In genomic region chr11:34437224-34437879, GRCh38 we compare ENCODE assay signal across 22 cellular contexts. TPM values are rescaled to one million over a fixed set of nuclear protein-coding genes. Genes with fewer than 3 reads are reported as not detected.
DNase-seq lines count a peak whose midpoint lies in the region; ATAC-seq, FAIRE-seq and TF ChIP-seq lines count a peak whose summit lies in the region.
"Had no signal": no experiment of that assay in that cellular context is flagged by ENCODE, and none has a peak within 500 bp of the region (broad histone marks: within the 10 kb centered on the region; RNA-seq: fewer than 3 reads in every experiment).

No MANE protein-coding gene starts in this region.

- H4K20me1 ChIP-seq in K562 (replicated peaks; ENCODE audit: control insufficient read depth, insufficient read depth, low read length), result no peaks in the 10 kb centered on the region

- peak overlapping the region; percentile 5 to 25 for H3K4me3 Mint-ChIP-seq in activated T-cell treated with anti-CD3 and anti-CD28 coated beads, Interleukin-2, amount 50 U/mL, for 72 hours
- H3K4me3 Mint-ChIP-seq in activated T-cell treated with anti-CD3 and anti-CD28 coated beads, Interleukin-2, amount 50 U/mL, for 24 hours, result no peak overlapping the region

- H3K9me3 ChIP-seq in K562 (replicated peaks; ENCODE audit: control insufficient read depth, insufficient read depth, low read depth, low read length), result no peaks in the 10 kb centered on the region
- H3K9me3 ChIP-seq in upper lobe of left lung, result no peaks in the 10 kb centered on the region
- H3K9me3 ChIP-seq: BE2C, tibial artery had no signal

- no peak overlapping the region for H3K9ac ChIP-seq in K562 (ENCODE audit: insufficient read depth in 1 of 2, low read depth in 2 of 2, low read length in 2 of 2)

- WGBS in K562 (ENCODE audit: insufficient coverage, low coverage, missing lambda C conversion rate), result 61% methylated on average over 2 of the region's 2 CpGs
- WGBS in upper lobe of left lung, 2 donors, result 78 to 81% methylated on average over 2 of the region's 2 CpGs

- H3K36me3 ChIP-seq in K562 (ENCODE audit: control insufficient read depth, insufficient read depth, low read length) (peaks cover 15% of the 10 kb centered on the region; the same call in 2 of the 3 replicates), upper lobe of left lung (no peaks in the 10 kb centered on the region)
- H3K36me3 ChIP-seq: BE2C, tibial artery had no signal

- H3K27me3 Mint-ChIP-seq in activated T-cell treated with anti-CD3 and anti-CD28 coated beads, Interleukin-2, amount 50 U/mL, for 72 hours (ENCODE audit: low read depth), result peaks cover under 1% of the 10 kb centered on the region
- no peaks in the 10 kb centered on the region for H3K27me3 Mint-ChIP-seq in activated T-cell treated with anti-CD3 and anti-CD28 coated beads, Interleukin-2, amount 50 U/mL, for 24 hours
- H3K27me3 Mint-ChIP-seq: IgD-negative memory B cell; stimulated activated naive CD8-positive, alpha-beta T cell treated with anti-CD3 and anti-CD28 coated beads, Interleukin-15, Interleukin-2, amounts not matched to agents 100 ng/mL and 50 ng/mL, for 24 hours had no signal

- peak overlapping the region; percentile 95 for H3K4me3 ChIP-seq in NB4 (ENCODE audit: low read depth, low read length)
- no peak overlapping the region for H3K4me3 ChIP-seq in K562
- no peak overlapping the region for H3K4me3 ChIP-seq in upper lobe of left lung

- no peaks in the 10 kb centered on the region for H3K9me1 ChIP-seq in K562 (ENCODE audit: control insufficient read depth, insufficient read depth, low read length)

- no peak overlapping the region for H3K27ac Mint-ChIP-seq in activated T-cell treated with anti-CD3 and anti-CD28 coated beads, Interleukin-2, amount 50 U/mL, for 72 hours
- no peak overlapping the region for H3K27ac Mint-ChIP-seq in activated T-cell treated with anti-CD3 and anti-CD28 coated beads, Interleukin-2, amount 50 U/mL, for 24 hours
- H3K27ac Mint-ChIP-seq: activated T-helper 2 cell treated with anti-CD3 and anti-CD28 coated beads, Interferon-gamma antibody, Interleukin-2, Interleukin-4, amounts not matched to agents 10 μg/mL and 5 μg/mL and 100 μg/mL, durations not matched to agents 14 hours and 24 hours and 36 hours; stimulated activated naive CD8-positive, alpha-beta T cell treated with anti-CD3 and anti-CD28 coated beads, Interleukin-15, Interleukin-2, amounts not matched to agents 100 ng/mL and 50 ng/mL, for 24 hours had no signal

- no TSS peak for BruUV-seq in K562 (replicated peaks; lab: Mats Ljungman, UMichigan)

- H3K36me3 Mint-ChIP-seq in activated T-cell treated with anti-CD3 and anti-CD28 coated beads, Interleukin-2, amount 50 U/mL, for 72 hours (ENCODE audit: insufficient read depth in 2 of 2), result no peaks in the 10 kb centered on the region
- H3K36me3 Mint-ChIP-seq in activated T-cell treated with anti-CD3 and anti-CD28 coated beads, Interleukin-2, amount 50 U/mL, for 24 hours (ENCODE audit: low read depth), result peaks cover 6% of the 10 kb centered on the region

- H3K27ac ChIP-seq in K562 (ENCODE audit: extremely low read depth, low read depth, low read length) (peak overlapping the region; percentile 82; the same call in 2 of the 3 replicates), upper lobe of left lung (peak overlapping the region in 3 of 4 donors; percentile 5 to 97 (median 96))

- intact Hi-C loops in K562 (cut with micrococcal nuclease), result no loop called here

- TF ChIP-seq POLR2A in NB4 (IDR thresholded peaks at IDR 0.05; ENCODE audit: extremely low read depth, insufficient read length) (no peak), K562 (conservative IDR thresholded peaks at IDR 0.05) (no peak), upper lobe of left lung (IDR thresholded peaks at IDR 0.05) (no peak)

- no peak for TF ChIP-seq RAD21 in K562 (CRISPR knock-in tag; conservative IDR thresholded peaks at IDR 0.05 in 1 of 2, IDR thresholded peaks at IDR 0.05 in 1 of 2)

- POLR2A ChIA-PET in K562 (lab: Yijun Ruan, JAX), result interaction anchor here (1.3 to 1.5 kb wide), 2 partner anchors 10 to 23 kb away, joined by 3 to 5 read pairs; no protein-coding TSS in a partner anchor

- no peak for FAIRE-seq in K562 (lab: Jason Lieb, UNC)
- FAIRE-seq: bronchial epithelial cell, H1, kidney had no signal

- no peak for DNase-seq in activated T-cell treated with anti-CD3 and anti-CD28 coated beads, Interleukin-2, amount 50 U/mL, for 72 hours
- no peak for DNase-seq in activated T-cell treated with anti-CD3 and anti-CD28 coated beads, Interleukin-2, amount 50 U/mL, for 24 hours
- DNase-seq in NB4 (ENCODE audit: low read depth) (no peak), K562 (ENCODE audit: extremely low read depth in 1 of 4, low spot score in 3 of 4) (no peak), upper lobe of left lung (no peak), HK-2 (ENCODE audit: unreplicated experiment) (no peak), iPS-NIHi11 (ENCODE audit: low spot score) (no peak)
- DNase-seq: activated CD4-positive, alpha-beta T cell treated with anti-CD3 and anti-CD28 coated beads for 48 hours; BE2C; kidney; NCI-H1694; NCI-H69; occipital lobe; SIG-M5; T-helper 1 cell; tibial artery had no signal

- H3K27me3 ChIP-seq in K562 (ENCODE audit: control insufficient read depth in 2 of 2, insufficient read depth in 2 of 2, low read length in 2 of 2) (no peaks in the 10 kb centered on the region), upper lobe of left lung (no peaks in the 10 kb centered on the region)
- H3K27me3 ChIP-seq: BE2C, tibial artery had no signal

- CTCF ChIA-PET in K562 (lab: Yijun Ruan, JAX; ENCODE audit: low intra/inter-chr PET ratio), result no interaction called here

- no peak overlapping the region for H2AFZ ChIP-seq in K562 (ENCODE audit: low read depth, low read length)

- TF ChIP-seq EP300 in K562 (IDR thresholded peaks at IDR 0.05; ENCODE audit: low read length) (no peak), upper lobe of left lung (IDR thresholded peaks at IDR 0.05) (no peak)

- H3K9me3 Mint-ChIP-seq in activated T-cell treated with anti-CD3 and anti-CD28 coated beads, Interleukin-2, amount 50 U/mL, for 72 hours, result no peaks in the 10 kb centered on the region
- H3K9me3 Mint-ChIP-seq in activated T-cell treated with anti-CD3 and anti-CD28 coated beads, Interleukin-2, amount 50 U/mL, for 24 hours, result no peaks in the 10 kb centered on the region
- H3K9me3 Mint-ChIP-seq: activated T-helper 2 cell treated with anti-CD3 and anti-CD28 coated beads, Interferon-gamma antibody, Interleukin-2, Interleukin-4, amounts not matched to agents 10 μg/mL and 5 μg/mL and 100 μg/mL, durations not matched to agents 14 hours and 24 hours and 36 hours; stimulated activated naive CD8-positive, alpha-beta T cell treated with anti-CD3 and anti-CD28 coated beads, Interleukin-15, Interleukin-2, amounts not matched to agents 100 ng/mL and 50 ng/mL, for 24 hours had no signal

- in situ Hi-C loops in K562 (cut with MboI), result no loop called here

- no peak overlapping the region for H3K4me2 ChIP-seq in K562 (ENCODE audit: insufficient read depth, low read length)

- H3K4me1 ChIP-seq in K562 (replicated peaks in 1 of 2; ENCODE audit: control insufficient read depth in 2 of 2, insufficient read depth in 2 of 2, low read length in 2 of 2) (peaks cover 4 to 18% of the 10 kb centered on the region in 2 experiments; a peak in 4 of 5 replicates), upper lobe of left lung (peaks cover 16 to 42% (median 32%) of the 10 kb centered on the region in 4 donors)
- H3K4me1 ChIP-seq: BE2C had no signal

- no peak for ATAC-seq in activated T-cell treated with anti-CD3 and anti-CD28 coated beads, Interleukin-2, amount 50 U/mL, for 72 hours (replicated peaks in 1 of 2)
- ATAC-seq in K562, result no peak
- no peak for ATAC-seq in upper lobe of left lung (ENCODE audit: low FRiP score in 2 of 2)
- no peak for ATAC-seq in HG03354 (IDR thresholded peaks at IDR 0.05; ENCODE audit: poor library complexity, severe bottlenecking, unreplicated experiment)

- H3K79me2 ChIP-seq in K562 (ENCODE audit: control insufficient read depth, insufficient read depth, low read length), result peaks cover 34% of the 10 kb centered on the region

- peaks cover 18% of the 10 kb centered on the region for H3K4me1 Mint-ChIP-seq in activated T-cell treated with anti-CD3 and anti-CD28 coated beads, Interleukin-2, amount 50 U/mL, for 72 hours (ENCODE audit: low read depth)
- peaks cover 23% of the 10 kb centered on the region for H3K4me1 Mint-ChIP-seq in activated T-cell treated with anti-CD3 and anti-CD28 coated beads, Interleukin-2, amount 50 U/mL, for 24 hours (ENCODE audit: low read depth)

- TF ChIP-seq CTCF in NB4 (IDR thresholded peaks at IDR 0.05; ENCODE audit: low read depth, low read length) (no peak), K562 (IDR thresholded peaks at IDR 0.05 in 2 of 3, conservative IDR thresholded peaks at IDR 0.05 in 1 of 3; ENCODE audit: insufficient read depth in 2 of 3, low read depth in 1 of 3, low read length in 3 of 3) (no peak), upper lobe of left lung (IDR thresholded peaks at IDR 0.05) (no peak)

TF ChIP-seq in K562, 482 proteins besides CTCF, POLR2A, EP300 and RAD21 (continues in another document):
- TF ChIP-seq HMG20A (CRISPR knock-in tag; conservative IDR thresholded peaks at IDR 0.05) (no peak), KDM1A (IDR thresholded peaks at IDR 0.05) (peak; percentile 21 to 46; a peak in 2 of 4 replicates), BCOR (IDR thresholded peaks at IDR 0.05) (peak; percentile 73), FOXK1 (CRISPR knock-in tag; IDR thresholded peaks at IDR 0.05; ENCODE audit: borderline replicate concordance) (no peak), RBM25 (IDR thresholded peaks at IDR 0.05; ENCODE audit: low read depth, low read length, severe bottlenecking) (peak; percentile 92)

RNA-seq across cellular contexts. Expression of gene CAT, which starts 1.4 kb away (rescaled TPM):
- 10 to 100 TPM; 26.2 to 36.0 TPM for total RNA-seq in activated T-cell treated with anti-CD3 and anti-CD28 coated beads, Interleukin-2, amount 50 U/mL, for 72 hours
- total RNA-seq in K562 (2011; cell fraction: chromatin; rRNA removed; ENCODE audit: low replicate concordance), result 61.5 and 103 TPM in 2 replicates
- total RNA-seq in K562 (2011; cell fraction: nucleolus; rRNA removed), result 44.7 and 51.1 TPM in 2 replicates
- 61.4 and 65.7 TPM in 2 replicates for total RNA-seq in K562 (2011; cell fraction: nucleoplasm; rRNA removed)
- total RNA-seq in K562 (2014; rRNA removed) (93.2 and 103 TPM in 2 replicates), K562 (2014; rRNA removed; fragmentation: Illumina TruSeq; extraction: Trizol) (115 and 124 TPM in 2 replicates), K562 (2015; rRNA removed; fragmentation: Illumina TruSeq; extraction: Trizol) (96.7 and 101 TPM in 2 replicates), K562 (2021) (86.7 and 95.1 TPM in 2 replicates), upper lobe of left lung (100 to 1,000 TPM; 133 to 380 (median 185) TPM)
- polyA plus RNA-seq in K562 (2011; rRNA removed) (143 and 183 TPM in 2 replicates), K562 (2014; fragmentation: Illumina TruSeq; extraction: Trizol) (126 and 162 TPM in 2 replicates), K562 (2014; fragmentation: Nextera tagmentation; extraction: Ambion mirVana) (100 to 1,000 TPM; 114 to 172 TPM), K562 (2014; rRNA removed) (99.1 and 110 TPM in 2 replicates)
- polyA plus RNA-seq in K562 (2011; cell fraction: cytosol; rRNA removed), result 127 and 140 TPM in 2 replicates
- 99.0 and 115 TPM in 2 replicates for polyA plus RNA-seq in K562 (2011; cell fraction: nucleus; rRNA removed)
- 70.6 and 73.3 TPM in 2 replicates for polyA plus RNA-seq in K562 (2012)
- polyA minus RNA-seq in K562 (2011; rRNA and poly(A)+ RNA removed), result 104 and 133 TPM in 2 replicates
- 59.1 and 62.5 TPM in 2 replicates for polyA minus RNA-seq in K562 (2011; cell fraction: cytosol; rRNA and poly(A)+ RNA removed)
- polyA minus RNA-seq in K562 (2011; cell fraction: nucleus; rRNA and poly(A)+ RNA removed), result 32.4 and 53.8 TPM in 2 replicates
